9 cellular contexts compared by ENCODE assay signal in genomic region chr4:154626793-154627484, GRCh38. TPM values are rescaled to one million over a fixed set of nuclear protein-coding genes. Genes with fewer than 3 reads are reported as not detected.
DNase-seq lines count a peak whose midpoint lies in the region; ATAC-seq and TF ChIP-seq lines count a peak whose summit lies in the region.
"Had no signal": no experiment of that assay in that cellular context is flagged by ENCODE, and none has a peak within 500 bp of the region (broad histone marks: within the 10 kb centered on the region; RNA-seq: fewer than 3 reads in every experiment).

No MANE protein-coding gene starts in this region.

- ATAC-seq in GM18867 (IDR thresholded peaks at IDR 0.05; ENCODE audit: unreplicated experiment) (peak; percentile 97), HG03066 (IDR thresholded peaks at IDR 0.05; ENCODE audit: low read depth, unreplicated experiment) (peak; percentile 92)

- H3K9me3 ChIP-seq in Peyer's patch (no peaks in the 10 kb centered on the region), ascending aorta (no peaks in the 10 kb centered on the region), skeletal muscle satellite cell (replicated peaks; ENCODE audit: low read length) (no peaks in the 10 kb centered on the region)

- intact Hi-C loops in ascending aorta (cut with DNase I), result no loop called here

- no peak overlapping the region for H3K27ac ChIP-seq in Peyer's patch
- H3K27ac ChIP-seq in ascending aorta, result no peak overlapping the region
- H3K27ac ChIP-seq: HL-60 had no signal

- H3K9ac ChIP-seq in skeletal muscle satellite cell (ENCODE audit: low read depth, low read length), result peak overlapping the region; percentile 40

- H3K36me3 ChIP-seq in Peyer's patch, result no peaks in the 10 kb centered on the region
- H3K36me3 ChIP-seq in ascending aorta, result no peaks in the 10 kb centered on the region
- no peaks in the 10 kb centered on the region for H3K36me3 ChIP-seq in skeletal muscle satellite cell (ENCODE audit: insufficient read depth, low read length)

- peaks cover 0 to 16% (median 0%) of the 10 kb centered on the region in 4 donors for H3K4me1 ChIP-seq in Peyer's patch
- peaks cover 0 to 5% of the 10 kb centered on the region in 2 donors for H3K4me1 ChIP-seq in ascending aorta
- H3K4me1 ChIP-seq in skeletal muscle satellite cell (ENCODE audit: control insufficient read depth, insufficient read depth, low read length), result peaks cover 6% of the 10 kb centered on the region

- H3K4me2 ChIP-seq in skeletal muscle satellite cell (ENCODE audit: low read length), result peak overlapping the region; percentile 83

- TF ChIP-seq CTCF in Peyer's patch (IDR thresholded peaks at IDR 0.05) (peak in 4 of 6 experiments; percentile 41 to 58 (median 54)), ascending aorta (IDR thresholded peaks at IDR 0.05) (peak in 2 of 3 experiments; percentile 46 to 59)

- H3K27me3 ChIP-seq in Peyer's patch, result no peaks in the 10 kb centered on the region
- no peaks in the 10 kb centered on the region for H3K27me3 ChIP-seq in ascending aorta
- H3K27me3 ChIP-seq in skeletal muscle satellite cell (ENCODE audit: control insufficient read depth, insufficient read depth, low read length), result peaks cover 41% of the 10 kb centered on the region

- TF ChIP-seq POLR2A in Peyer's patch (IDR thresholded peaks at IDR 0.05), result no peak

- H3K4me3 ChIP-seq in Peyer's patch (peak overlapping the region; percentile 11 to 42 (median 34)), ascending aorta (peak overlapping the region; percentile 51 to 57), iPS-11a (ENCODE audit: low read depth, low read length) (peak overlapping the region; percentile 51), skeletal muscle satellite cell (ENCODE audit: low read length) (peak overlapping the region; percentile 63)

- DNase-seq in AG08395 (ENCODE audit: low spot score), result peak; percentile 11
- DNase-seq in Peyer's patch, result peak; percentile 23 to 72 (median 70)
- DNase-seq in ascending aorta (ENCODE audit: low spot score in 2 of 2), result no peak
- no peak for DNase-seq in NK-92 (lab: John Stamatoyannopoulos, UW; ENCODE audit: unreplicated experiment)

RNA-seq across cellular contexts. Expression of gene FGG, which starts 14.5 kb away (rescaled TPM):
- total RNA-seq in Peyer's patch (not detected), ascending aorta (40.3 TPM)
- not detected in 2 replicates for total RNA-seq in skeletal muscle satellite cell (2012; rRNA removed)

RNA-seq across cellular contexts. Expression of gene FGA, which starts 36.4 kb away (rescaled TPM):
- not detected for total RNA-seq in Peyer's patch
- total RNA-seq in ascending aorta, result 47.6 TPM
- not detected in 2 replicates for total RNA-seq in skeletal muscle satellite cell (2012; rRNA removed)

Comparison
In these comparisons a context has a peak if more than half of its experiments do, and no peak if none do; other contexts are left out.
1. DNase-seq: peak in AG08395 (single experiment) and Peyer's patch (3 of 3); none in ascending aorta (0 of 2) and NK-92 (single experiment).
2. RNA of gene FGG, which starts 14.5 kb away (total RNA-seq): 40.3 TPM in ascending aorta (single experiment); not detected in Peyer's patch; every median in the first group is over 10 times any median in the second.
3. RNA of gene FGA, which starts 36.4 kb away (total RNA-seq): 47.6 TPM in ascending aorta (single experiment); not detected in Peyer's patch; every median in the first group is over 10 times any median in the second.
4. Peak in every context shown above with its lines, with median percentiles within 50 percentile points of each other: H3K4me3 ChIP-seq.